ENCODE assay signal across 8 cellular contexts in genomic region chr5:37723147-37723961, GRCh38.
DNase-seq lines count a peak whose midpoint lies in the region; ATAC-seq and TF ChIP-seq lines count a peak whose summit lies in the region.

No MANE protein-coding gene starts in this region.

- H3K27me3 Mint-ChIP-seq in chondrocyte (ENCODE audit: low read depth) (no peaks in the 10 kb centered on the region), progenitor cell of endocrine pancreas (no peaks in the 10 kb centered on the region)

- ATAC-seq in GM18870 (IDR thresholded peaks at IDR 0.05; ENCODE audit: unreplicated experiment): no peak
- ATAC-seq in HG03196 (IDR thresholded peaks at IDR 0.05; ENCODE audit: unreplicated experiment): no peak
- no peak for ATAC-seq in GM18517 (IDR thresholded peaks at IDR 0.05; ENCODE audit: unreplicated experiment)

- no peak for TF ChIP-seq POLR2A in NB4 (IDR thresholded peaks at IDR 0.05; ENCODE audit: extremely low read depth, insufficient read length)

- H3K36me3 Mint-ChIP-seq in chondrocyte (ENCODE audit: low read depth) (peaks cover 7% of the 10 kb centered on the region), progenitor cell of endocrine pancreas (ENCODE audit: insufficient read depth) (peaks cover 6% of the 10 kb centered on the region)

- H3K4me3 ChIP-seq in NB4 (ENCODE audit: low read depth, low read length): no peak overlapping the region

- DNase-seq in NCI-H748 (lab: John Stamatoyannopoulos, UW; ENCODE audit: unreplicated experiment) (peak; percentile 32), NCI-H748 treated with DMSO at 0.1 percent for 48 hours (lab: John Stamatoyannopoulos, UW) (no peak), NB4 (ENCODE audit: low read depth) (peak; percentile 54), chondrocyte (ENCODE audit: low spot score) (no peak), progenitor cell of endocrine pancreas (ENCODE audit: low spot score, unreplicated experiment) (no peak)

- H3K27ac Mint-ChIP-seq in chondrocyte (ENCODE audit: unreplicated experiment): peak overlapping the region; percentile 5
- H3K27ac Mint-ChIP-seq in progenitor cell of endocrine pancreas: no peak overlapping the region

- TF ChIP-seq CTCF in NB4 (IDR thresholded peaks at IDR 0.05; ENCODE audit: low read depth, low read length): peak; percentile 58
- TF ChIP-seq CTCF in chondrocyte (IDR thresholded peaks at IDR 0.05): peak; percentile 66
- peak; percentile 51 for TF ChIP-seq CTCF in progenitor cell of endocrine pancreas (IDR thresholded peaks at IDR 0.05; ENCODE audit: unreplicated experiment)

- H3K9me3 Mint-ChIP-seq in chondrocyte (ENCODE audit: low read depth): no peaks in the 10 kb centered on the region
- H3K9me3 Mint-ChIP-seq in progenitor cell of endocrine pancreas (ENCODE audit: low read depth): no peaks in the 10 kb centered on the region

- H3K4me3 Mint-ChIP-seq in chondrocyte (ENCODE audit: unreplicated experiment) (no peak overlapping the region), progenitor cell of endocrine pancreas (ENCODE audit: low read depth) (no peak overlapping the region)

- H3K4me1 Mint-ChIP-seq in chondrocyte (ENCODE audit: low read depth): peaks cover 32% of the 10 kb centered on the region
- peaks cover under 1% of the 10 kb centered on the region for H3K4me1 Mint-ChIP-seq in progenitor cell of endocrine pancreas (ENCODE audit: low read depth)

Comparison
In these comparisons a context has a peak if more than half of its experiments do, and no peak if none do; other contexts are left out.
1. DNase-seq: peak in NCI-H748 (single experiment) and NB4 (single experiment); none in NCI-H748 treated with DMSO at 0.1 percent for 48 hours (single experiment), chondrocyte (single experiment) and progenitor cell of endocrine pancreas (single experiment).
2. Peak in every context shown above with its lines, with median percentiles within 50 percentile points of each other: CTCF ChIP-seq.